8 cellular contexts compared by ENCODE assay signal in the genomic region with DNA sequence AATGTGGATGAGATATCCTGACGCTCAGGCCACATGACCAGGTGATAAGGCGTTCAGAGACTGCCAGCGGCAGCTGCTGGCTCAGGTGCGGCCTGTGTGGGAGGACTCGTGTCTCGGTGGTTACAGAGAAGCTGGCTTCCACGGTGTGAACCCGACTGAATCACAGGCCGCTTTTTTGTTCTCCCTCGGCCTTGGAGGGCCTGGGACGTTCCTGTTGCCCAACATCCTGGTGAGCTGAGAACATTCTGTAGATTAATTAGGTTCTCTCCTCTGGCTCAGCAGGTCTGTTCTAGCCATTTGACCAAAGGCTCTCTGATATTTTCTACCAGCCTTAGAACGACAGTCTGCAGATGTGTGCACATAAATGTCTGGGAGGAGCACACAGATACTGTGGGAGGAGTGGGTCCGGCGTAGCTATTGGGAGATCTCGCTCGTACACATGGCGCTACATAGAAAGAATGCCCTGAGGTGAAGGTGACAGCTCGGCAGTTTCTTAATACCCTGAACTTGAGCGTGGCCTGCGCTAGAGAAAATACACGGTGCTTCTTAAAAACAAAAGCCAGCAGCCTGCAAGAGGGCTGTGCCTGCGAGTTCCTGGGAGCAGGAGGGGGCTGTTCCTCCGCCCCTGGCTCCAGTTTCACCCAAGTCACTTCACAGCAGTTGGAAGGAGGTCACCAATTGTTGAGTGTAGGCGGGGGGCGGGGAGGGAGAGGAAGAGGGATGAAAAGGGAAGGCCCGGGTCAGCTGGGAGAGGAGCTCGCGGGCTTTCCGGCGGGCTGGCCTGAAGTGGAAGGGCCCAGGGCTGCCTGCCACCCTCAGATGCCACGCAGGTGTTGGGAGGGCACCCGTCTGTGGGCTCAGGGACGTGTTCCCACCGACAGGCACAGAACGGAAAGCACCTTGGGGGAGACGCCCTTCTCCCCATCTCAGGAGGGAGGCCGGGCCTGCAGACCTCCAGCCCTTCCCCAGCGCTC.
DNase-seq lines count a peak whose midpoint lies in the region; ATAC-seq and TF ChIP-seq lines count a peak whose summit lies in the region.

No MANE protein-coding gene starts in this region.

- ATAC-seq in HG03457 (IDR thresholded peaks at IDR 0.05; ENCODE audit: unreplicated experiment) (peak; percentile 12), right cardiac atrium (peak; percentile 83 to 84), psoas muscle (peak; percentile 71 to 83 (median 74)), GM21360 (IDR thresholded peaks at IDR 0.05; ENCODE audit: unreplicated experiment) (no peak)
- peak; percentile 35 for ATAC-seq in activated CD8-positive, alpha-beta T cell treated with anti-CD3 and anti-CD28 coated beads, Interleukin-2, amount 10 ng/mL, durations not matched to agents 7 days and 5 days

- H3K27ac ChIP-seq in right cardiac atrium (ENCODE audit: low read length), result no peak overlapping the region
- peak overlapping the region; percentile 58 for H3K27ac ChIP-seq in psoas muscle

- H3K4me3 Mint-ChIP-seq in activated CD8-positive, alpha-beta T cell treated with anti-CD3 and anti-CD28 coated beads, Interleukin-2, amount 10 ng/mL, durations not matched to agents 7 days and 5 days, result no peak overlapping the region

- DNase-seq in G401 (ENCODE audit: low spot score) (peak; percentile 10), right cardiac atrium (peak; percentile 61 to 86 (median 81)), psoas muscle (peak; percentile 64 to 66)
- DNase-seq in activated CD8-positive, alpha-beta T cell treated with anti-CD3 and anti-CD28 coated beads, Interleukin-2, amount 10 ng/mL, durations not matched to agents 7 days and 5 days, result no peak
- no peak for DNase-seq in activated naive CD4-positive, alpha-beta T cell (lab: John Stamatoyannopoulos, UW)
- DNase-seq in activated effector memory CD4-positive, alpha-beta T cell treated with Interleukin-2 at 50 U/mL for 16 hours, result no peak

- no peaks in the 10 kb centered on the region for H3K36me3 ChIP-seq in psoas muscle (ENCODE audit: insufficient read depth in 1 of 2, low read depth in 1 of 2)

- H3K4me1 ChIP-seq in right cardiac atrium (ENCODE audit: control insufficient read depth, insufficient read depth, low read length), result peaks cover 1% of the 10 kb centered on the region
- peaks cover 4% of the 10 kb centered on the region for H3K4me1 ChIP-seq in psoas muscle

- TF ChIP-seq CTCF in psoas muscle (IDR thresholded peaks at IDR 0.05), result no peak

- intact Hi-C loops in right cardiac atrium (cut with DNase I), result loop anchor here in 2 of 4 donors (5.0 to 10.0 kb wide), 2 partner anchors 215 to 222 kb away; no protein-coding TSS in a partner anchor
- intact Hi-C loops in psoas muscle (cut with DNase I), result loop anchor here (2.0 to 10.0 kb wide), 6 partner anchors 52 to 222 kb away; a partner anchor contains a TSS

- H3K4me3 ChIP-seq in right cardiac atrium (ENCODE audit: low read length) (peak overlapping the region; percentile 22), psoas muscle (peak overlapping the region; percentile 61)

- no peak overlapping the region for H3K27ac Mint-ChIP-seq in activated CD8-positive, alpha-beta T cell treated with anti-CD3 and anti-CD28 coated beads, Interleukin-2, amount 10 ng/mL, durations not matched to agents 7 days and 5 days

- H3K27me3 Mint-ChIP-seq in activated CD8-positive, alpha-beta T cell treated with anti-CD3 and anti-CD28 coated beads, Interleukin-2, amount 10 ng/mL, durations not matched to agents 7 days and 5 days (ENCODE audit: low read depth), result peaks cover 38% of the 10 kb centered on the region

- in situ Hi-C loops in G401 (cut with HindIII; ENCODE audit: low sequenced_read_pairs), result no loop called here

- WGBS in right cardiac atrium, result 20% methylated on average over 38 of the region's 38 CpGs
- WGBS in psoas muscle, 3 donors, result 20 to 34% (median 27%) methylated on average over 34 to 38 of the region's 38 CpGs

- POLR2A ChIA-PET in activated CD8-positive, alpha-beta T cell treated with anti-CD3 and anti-CD28 coated beads, Interleukin-2, amount 10 ng/mL, durations not matched to agents 7 days and 5 days (lab: Charles Lee), result no interaction called here

- no peaks in the 10 kb centered on the region for H3K36me3 Mint-ChIP-seq in activated CD8-positive, alpha-beta T cell treated with anti-CD3 and anti-CD28 coated beads, Interleukin-2, amount 10 ng/mL, durations not matched to agents 7 days and 5 days (ENCODE audit: low read depth)

- H3K4me1 Mint-ChIP-seq in activated CD8-positive, alpha-beta T cell treated with anti-CD3 and anti-CD28 coated beads, Interleukin-2, amount 10 ng/mL, durations not matched to agents 7 days and 5 days (ENCODE audit: low read depth), result peaks cover 23% of the 10 kb centered on the region

- no peaks in the 10 kb centered on the region for H3K9me3 Mint-ChIP-seq in activated CD8-positive, alpha-beta T cell treated with anti-CD3 and anti-CD28 coated beads, Interleukin-2, amount 10 ng/mL, durations not matched to agents 7 days and 5 days (ENCODE audit: insufficient read depth)

- CTCF ChIA-PET in activated CD8-positive, alpha-beta T cell treated with anti-CD3 and anti-CD28 coated beads, Interleukin-2, amount 10 ng/mL, durations not matched to agents 7 days and 5 days (lab: Charles Lee), result interaction anchor here (0.9 to 1.9 kb wide), 4 partner anchors 9 to 221 kb away, joined by 3 to 12 read pairs (median 6); no protein-coding TSS in a partner anchor

- H3K27me3 ChIP-seq in right cardiac atrium (ENCODE audit: control insufficient read depth, insufficient read depth) (no peaks in the 10 kb centered on the region), psoas muscle (ENCODE audit: insufficient read depth in 3 of 3, low read length in 2 of 3) (peaks cover 0 to 2% (median 0%) of the 10 kb centered on the region in 3 donors)

- H3K9me3 ChIP-seq in right cardiac atrium (ENCODE audit: control insufficient read depth, low read length) (no peaks in the 10 kb centered on the region), psoas muscle (no peaks in the 10 kb centered on the region)

Comparison
In these comparisons a context has a peak if more than half of its experiments do, and no peak if none do; other contexts are left out.
1. DNase-seq: peak in G401 (single experiment), right cardiac atrium (3 of 3) and psoas muscle (2 of 2); none in activated CD8-positive, alpha-beta T cell treated with anti-CD3 and anti-CD28 coated beads, Interleukin-2, amount 10 ng/mL, durations not matched to agents 7 days and 5 days (single experiment), activated naive CD4-positive, alpha-beta T cell (0 of 4) and activated effector memory CD4-positive, alpha-beta T cell treated with Interleukin-2 at 50 U/mL for 16 hours (single experiment).